ENCODE assay signal across 22 cellular contexts in the genomic region with DNA sequence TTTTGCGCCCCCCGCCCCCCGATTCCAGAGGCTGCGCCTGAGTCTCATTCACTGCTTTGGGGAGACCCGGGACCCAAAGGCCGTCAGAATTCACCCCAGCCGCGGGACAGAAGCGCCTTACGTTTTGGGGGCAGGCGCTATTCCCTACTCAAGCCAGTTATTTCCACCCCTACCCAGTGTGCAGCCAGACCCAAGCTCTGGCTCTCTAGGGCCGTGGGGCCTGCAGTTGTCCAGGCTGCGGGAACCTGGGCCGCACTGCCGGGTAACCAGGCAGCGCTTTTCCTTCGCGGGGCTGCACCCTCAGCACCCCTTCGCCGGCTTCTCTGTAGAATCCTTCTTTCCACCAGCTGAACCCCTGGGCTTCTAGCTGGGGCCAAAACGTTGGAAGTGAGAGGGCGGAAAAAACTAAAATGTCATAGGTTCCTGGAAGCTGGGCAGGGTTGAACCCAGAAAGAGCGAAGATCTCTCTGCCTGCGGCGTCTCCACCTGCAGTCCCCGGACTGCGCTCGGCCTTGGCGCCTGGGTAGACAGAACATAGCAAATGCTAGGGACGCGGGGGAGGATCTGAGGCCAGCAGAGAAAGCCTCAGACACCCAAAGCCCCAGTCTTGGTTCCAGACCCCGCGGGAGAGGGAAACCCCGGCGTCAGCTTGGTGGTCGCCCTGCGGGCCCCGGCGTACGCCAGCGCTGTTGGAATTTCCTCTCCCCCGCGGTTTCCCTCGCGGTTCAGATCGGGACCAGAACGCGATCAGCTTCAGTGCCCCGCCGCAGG. TPM values are rescaled to one million over a fixed set of nuclear protein-coding genes. Genes with fewer than 3 reads are reported as not detected.
A peak's percentile ranks its signal among the peaks of the same experiment; 100 is the strongest.
DNase-seq lines count a peak whose midpoint lies in the region; ATAC-seq and TF ChIP-seq lines count a peak whose summit lies in the region.
"Had no signal": no experiment of that assay in that cellular context is flagged by ENCODE, and none has a peak within 500 bp of the region (broad histone marks: within the 10 kb centered on the region; RNA-seq: fewer than 3 reads in every experiment).

No MANE protein-coding gene starts in this region.

- no peaks in the 10 kb centered on the region for H3K36me3 Mint-ChIP-seq in nephron (ENCODE audit: low read depth)
- H3K36me3 Mint-ChIP-seq: natural killer cell had no signal

- no peak overlapping the region for H3K27ac ChIP-seq in left ventricle myocardium inferior (replicated peaks)
- no peak overlapping the region for H3K27ac ChIP-seq in right atrium auricular region
- H3K27ac ChIP-seq in gastroesophageal sphincter, result no peak overlapping the region
- H3K27ac ChIP-seq: ascending aorta, right lobe of liver, thoracic aorta had no signal

- TF ChIP-seq POLR2A in gastroesophageal sphincter (IDR thresholded peaks at IDR 0.05), result no peak

- H3K27me3 Mint-ChIP-seq in nephron (ENCODE audit: low read depth), result peaks cover 79% of the 10 kb centered on the region

- H3K36me3 ChIP-seq in left ventricle myocardium inferior, result no peaks in the 10 kb centered on the region
- no peaks in the 10 kb centered on the region for H3K36me3 ChIP-seq in right atrium auricular region
- no peaks in the 10 kb centered on the region for H3K36me3 ChIP-seq in gastroesophageal sphincter
- H3K36me3 ChIP-seq: ascending aorta, right lobe of liver, thoracic aorta had no signal

- no peak for ATAC-seq in gastroesophageal sphincter
- no peak for ATAC-seq in HG02610 (IDR thresholded peaks at IDR 0.05; ENCODE audit: unreplicated experiment)
- no peak for ATAC-seq in GM21515 (IDR thresholded peaks at IDR 0.05; ENCODE audit: unreplicated experiment)
- ATAC-seq: GM12878, natural killer cell, right lobe of liver had no signal

- no peaks in the 10 kb centered on the region for H3K9me3 Mint-ChIP-seq in nephron
- H3K9me3 Mint-ChIP-seq: activated B cell treated with CpG ODN at 0.5 μM for 24 hours, natural killer cell had no signal

- DNase-seq in left ventricle myocardium inferior (no peak), right atrium auricular region (ENCODE audit: low spot score) (no peak), ecto neural progenitor cell (ENCODE audit: low spot score) (peak; percentile 72), NCI-H446 (lab: John Stamatoyannopoulos, UW) (no peak)
- DNase-seq: ACHN; activated B cell treated with CpG ODN at 0.5 μM for 24 hours; activated effector memory CD4-positive, alpha-beta T cell treated with Interleukin-2 at 50 U/mL for 16 hours; hippocampal formation; natural killer cell; NCI-H2171; right lobe of liver; T-helper 1 cell had no signal

- H3K27ac Mint-ChIP-seq in nephron, result peak overlapping the region in 2 of 3 experiments; percentile 78 to 98
- H3K27ac Mint-ChIP-seq: natural killer cell had no signal

- H3K27me3 ChIP-seq in left ventricle myocardium inferior (ENCODE audit: low read depth) (peaks cover 88% of the 10 kb centered on the region), right atrium auricular region (peaks cover 0 to 12% of the 10 kb centered on the region in 2 donors), gastroesophageal sphincter (peaks cover 74% of the 10 kb centered on the region)

- TF ChIP-seq EP300 in gastroesophageal sphincter (IDR thresholded peaks at IDR 0.05), result no peak

- H3K4me3 ChIP-seq in left ventricle myocardium inferior (peak overlapping the region; percentile 37), right atrium auricular region (no peak overlapping the region), gastroesophageal sphincter (no peak overlapping the region)
- H3K4me3 ChIP-seq: ascending aorta, GM12878, HAP-1, right lobe of liver, thoracic aorta had no signal

- WGBS in gastroesophageal sphincter (ENCODE audit: low coverage in 1 of 2), 2 donors, result 23% methylated on average over 19 of the region's 50 CpGs; no CpG with 5 or more reads in 1 of the 2 donors

- intact Hi-C loops in left ventricle myocardium inferior (cut with micrococcal nuclease), result loop anchor here (5.0 kb wide), 1 partner anchor 1087 kb away; no protein-coding TSS in a partner anchor

- peaks cover 46% of the 10 kb centered on the region for H3K4me1 ChIP-seq in left ventricle myocardium inferior
- H3K4me1 ChIP-seq in right atrium auricular region, result peaks cover 0 to 35% of the 10 kb centered on the region in 2 donors
- H3K4me1 ChIP-seq in gastroesophageal sphincter, result peaks cover 0 to 37% (median 4%) of the 10 kb centered on the region in 3 donors

- TF ChIP-seq CTCF in left ventricle myocardium inferior (IDR thresholded peaks at IDR 0.05; ENCODE audit: borderline replicate concordance), result no peak
- TF ChIP-seq CTCF in right atrium auricular region (IDR thresholded peaks at IDR 0.05), result no peak
- no peak for TF ChIP-seq CTCF in nephron (IDR thresholded peaks at IDR 0.05; ENCODE audit: unreplicated experiment in 3 of 3)
- no peak for TF ChIP-seq CTCF in gastroesophageal sphincter (IDR thresholded peaks at IDR 0.05)

- peak overlapping the region; percentile 53 to 72 (median 65) for H3K4me3 Mint-ChIP-seq in nephron
- H3K4me3 Mint-ChIP-seq: activated B cell treated with CpG ODN at 0.5 μM for 24 hours, natural killer cell had no signal

- H3K9me3 ChIP-seq in left ventricle myocardium inferior (replicated peaks) (no peaks in the 10 kb centered on the region), right atrium auricular region (no peaks in the 10 kb centered on the region), gastroesophageal sphincter (no peaks in the 10 kb centered on the region)
- H3K9me3 ChIP-seq: ascending aorta, HAP-1, right lobe of liver, thoracic aorta had no signal

- H3K4me1 Mint-ChIP-seq in nephron, result peaks cover 42% of the 10 kb centered on the region
- H3K4me1 Mint-ChIP-seq: activated B cell treated with CpG ODN at 0.5 μM for 24 hours had no signal

RNA-seq across cellular contexts. Expression of gene TBX3, which starts 18.4 kb away (rescaled TPM):
- total RNA-seq in left ventricle myocardium inferior (27.2 TPM), right atrium auricular region (10 to 100 TPM in 1 of 2 donors, 1 to 10 TPM in 1; 6.1 to 16.1 TPM), gastroesophageal sphincter (10 to 100 TPM in 2 of 4 donors, 1 to 10 TPM in 2; 6.9 to 17.4 (median 10.0) TPM)
- total RNA-seq: activated B cell treated with CpG ODN at 0.5 μM for 24 hours; activated CD8-positive, alpha-beta memory T cell treated with anti-CD3 and anti-CD28 coated beads for 36 hours; G401 had no signal
